Comparison of ENCODE assay signal across 5 cellular contexts in genomic region chr1:246822154-246822553, GRCh38.
DNase-seq lines count a peak whose midpoint lies in the region; ATAC-seq, FAIRE-seq and TF ChIP-seq lines count a peak whose summit lies in the region.
"Not testable (repeated sequence)": the region's sequence is repeated elsewhere in the genome, so short reads cannot be mapped to it uniquely, and the experiment has no call there.

No MANE protein-coding gene starts in this region.

- intact Hi-C loops in Panc1 (cut with micrococcal nuclease; ENCODE audit: unreplicated experiment); K562 (cut with micrococcal nuclease); posterior vena cava (cut with DNase I): not testable (repeated sequence)

- not testable (repeated sequence) for H4K20me1 ChIP-seq in BLaER1 treated with 17β-estradiol and CSF1 and Interleukin-3, amounts not matched to agents 10 nM and 100 nM; Loucy (ENCODE audit: insufficient read depth, low read length, poor library complexity, severe bottlenecking); K562 (replicated peaks; ENCODE audit: control insufficient read depth, insufficient read depth, low read length)

- peak overlapping the region in 9 of 11 experiments; percentile 48 to 89 (median 81); a peak in 18 of 22 replicates for H3K4me2 ChIP-seq in BLaER1 treated with 17β-estradiol and CSF1 and Interleukin-3, amounts not matched to agents 10 nM and 100 nM
- peak overlapping the region; percentile 64 for H3K4me2 ChIP-seq in Loucy (ENCODE audit: low read depth, low read length, poor library complexity, severe bottlenecking)
- H3K4me2 ChIP-seq in K562 (ENCODE audit: insufficient read depth, low read length) = not testable (repeated sequence)

- not testable (repeated sequence) for H3K9me1 ChIP-seq in K562 (ENCODE audit: control insufficient read depth, insufficient read depth, low read length)

- not testable (repeated sequence) for TF ChIP-seq EP300 in K562 (IDR thresholded peaks at IDR 0.05; ENCODE audit: low read length)

- not testable (repeated sequence) for H3K36me3 ChIP-seq in BLaER1 treated with 17β-estradiol and CSF1 and Interleukin-3, amounts not matched to agents 10 nM and 100 nM; Loucy (ENCODE audit: insufficient read depth, low read length); Panc1 (ENCODE audit: control insufficient read depth, insufficient read depth, low read length); K562 (ENCODE audit: control insufficient read depth, insufficient read depth, low read length)

- CTCF ChIA-PET in Panc1 (lab: Charles Lee); K562 (lab: Yijun Ruan, JAX; ENCODE audit: low intra/inter-chr PET ratio): not testable (repeated sequence)

- H3K4me3 ChIP-seq in BLaER1 treated with 17β-estradiol and CSF1 and Interleukin-3, amounts not matched to agents 10 nM and 100 nM; Loucy (ENCODE audit: low read length, poor library complexity, severe bottlenecking); Panc1 (ENCODE audit: low read depth in 2 of 2, low read length in 2 of 2); K562: not testable (repeated sequence)

- H3K9me3 ChIP-seq in BLaER1 treated with 17β-estradiol and CSF1 and Interleukin-3, amounts not matched to agents 10 nM and 100 nM (replicated peaks in 1 of 11); Loucy (ENCODE audit: insufficient read depth, low read depth, low read length); Panc1 (ENCODE audit: control insufficient read depth, insufficient read depth, low read depth, low read length); K562 (replicated peaks; ENCODE audit: control insufficient read depth, insufficient read depth, low read depth, low read length): not testable (repeated sequence)

- not testable (repeated sequence) for BruUV-seq in Panc1 (replicated peaks; lab: Mats Ljungman, UMichigan); K562 (replicated peaks; lab: Mats Ljungman, UMichigan)

- H3K4me1 ChIP-seq in BLaER1 treated with 17β-estradiol and CSF1 and Interleukin-3, amounts not matched to agents 10 nM and 100 nM = peaks cover 19 to 42% (median 32%) of the 10 kb centered on the region in 10 experiments
- H3K4me1 ChIP-seq in Loucy (ENCODE audit: insufficient read depth, low read length, poor library complexity, severe bottlenecking) = peaks cover 23% of the 10 kb centered on the region
- not testable (repeated sequence) for H3K4me1 ChIP-seq in Panc1 (ENCODE audit: control insufficient read depth, insufficient read depth, low read length); K562 (replicated peaks in 1 of 2; ENCODE audit: control insufficient read depth in 2 of 2, insufficient read depth in 2 of 2, low read length in 2 of 2)

- peak overlapping the region in 4 of 11 experiments; percentile 57 to 63 (median 60); a peak in 8 of 22 replicates for H3K27ac ChIP-seq in BLaER1 treated with 17β-estradiol and CSF1 and Interleukin-3, amounts not matched to agents 10 nM and 100 nM
- not testable (repeated sequence) for H3K27ac ChIP-seq in Panc1 (ENCODE audit: low read length); K562 (ENCODE audit: extremely low read depth, low read depth, low read length)

- not testable (repeated sequence) for H2AFZ ChIP-seq in Loucy (ENCODE audit: low read length); K562 (ENCODE audit: low read depth, low read length)

- whole genome bisulfite sequencing in K562 (ENCODE audit: insufficient coverage, low coverage, missing lambda C conversion rate) = 9% methylated on average over 6 of the region's 7 CpGs

- not testable (repeated sequence) for H3K79me2 ChIP-seq in Loucy (ENCODE audit: insufficient read depth, low read length); K562 (ENCODE audit: control insufficient read depth, insufficient read depth, low read length)

- not testable (repeated sequence) for DNase-seq in Panc1 (ENCODE audit: low read depth, low spot score); K562 (ENCODE audit: extremely low read depth in 1 of 4, low spot score in 3 of 4)
- peak; percentile 55 for DNase-seq in posterior vena cava (ENCODE audit: low spot score)

- in situ Hi-C loops in Panc1 (cut with HindIII; ENCODE audit: low pct_unique_long_range_greater_than_20kb, low sequenced_read_pairs); K562 (cut with MboI): not testable (repeated sequence)

- not testable (repeated sequence) for H3K27me3 ChIP-seq in BLaER1 treated with 17β-estradiol and CSF1 and Interleukin-3, amounts not matched to agents 10 nM and 100 nM; Loucy (ENCODE audit: insufficient read depth, low read length, poor library complexity, severe bottlenecking); Panc1 (ENCODE audit: control insufficient read depth, insufficient read depth, low read length); K562 (ENCODE audit: control insufficient read depth in 2 of 2, insufficient read depth in 2 of 2, low read length in 2 of 2)

- not testable (repeated sequence) for TF ChIP-seq POLR2A in K562 (conservative IDR thresholded peaks at IDR 0.05)

- not testable (repeated sequence) for TF ChIP-seq CTCF in Loucy (conservative IDR thresholded peaks at IDR 0.05; ENCODE audit: low read length); Panc1 (IDR thresholded peaks at IDR 0.05); K562 (IDR thresholded peaks at IDR 0.05 in 2 of 3, conservative IDR thresholded peaks at IDR 0.05 in 1 of 3; ENCODE audit: insufficient read depth in 2 of 3, low read depth in 1 of 3, low read length in 3 of 3)

- TF ChIP-seq RAD21 in K562 (CRISPR knock-in tag; conservative IDR thresholded peaks at IDR 0.05 in 1 of 2, IDR thresholded peaks at IDR 0.05 in 1 of 2) = not testable (repeated sequence)

- FAIRE-seq in K562 (lab: Jason Lieb, UNC) = not testable (repeated sequence)

- peak; percentile 42; the same call in 1 of the 2 replicates for ATAC-seq in Panc1
- ATAC-seq in K562 = peak; percentile 80

- POLR2A ChIA-PET in Panc1 (lab: Charles Lee); K562 (lab: Yijun Ruan, JAX): not testable (repeated sequence)

- not testable (repeated sequence) for H3K9me2 ChIP-seq in Loucy (replicated peaks; ENCODE audit: low read depth, low read length)

- H3F3A ChIP-seq in Loucy (ENCODE audit: low read depth) = not testable (repeated sequence)

- H3K9ac ChIP-seq in BLaER1 treated with 17β-estradiol and CSF1 and Interleukin-3, amounts not matched to agents 10 nM and 100 nM = peak overlapping the region in 1 of 11 experiments; percentile 39; a peak in 1 of 22 replicates
- not testable (repeated sequence) for H3K9ac ChIP-seq in Loucy (ENCODE audit: low read depth, low read length, poor library complexity, severe bottlenecking)
- H3K9ac ChIP-seq in K562 (ENCODE audit: insufficient read depth in 1 of 2, low read depth in 2 of 2, low read length in 2 of 2) = 0 out of 4 replicates have a peak overlapping the region, but pooled peaks of 1 of the 2 experiments have one; percentile 21
